24 cellular contexts compared by ENCODE assay signal in the genomic region with DNA sequence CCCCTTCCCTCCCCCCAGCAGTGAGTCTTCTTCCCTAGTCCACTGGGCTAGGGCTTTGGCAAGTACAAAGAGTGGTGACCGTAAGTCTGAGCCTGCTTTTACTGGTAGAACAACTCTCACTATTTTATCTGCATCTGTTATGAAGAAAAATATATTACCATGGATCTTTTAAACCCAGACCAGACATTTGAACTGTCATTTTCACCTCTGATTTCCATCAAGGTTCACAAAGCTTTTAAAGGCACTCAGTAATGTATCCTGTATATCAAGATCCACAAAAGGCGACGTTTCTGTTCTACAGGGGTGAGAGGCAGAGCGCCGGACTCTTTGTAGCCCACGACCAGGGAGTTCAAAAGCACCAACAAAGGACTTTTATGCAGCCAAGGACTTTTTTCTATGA.
"Had no signal": no experiment of that assay in that cellular context is flagged by ENCODE, and none has a peak within 500 bp of the region (broad histone marks: within the 10 kb centered on the region; RNA-seq: fewer than 3 reads in every experiment).

No MANE protein-coding gene starts in this region.

- H3K9me3 ChIP-seq: heart right ventricle, left lung, lower lobe of right lung, ovary, right atrium auricular region, right lobe of liver, stomach, testis, thyroid gland, transverse colon, upper lobe of left lung, vagina had no signal

- H3K4me3 ChIP-seq: heart right ventricle, hepatocyte, left lung, lower lobe of right lung, ovary, right atrium auricular region, right lobe of liver, stomach, testis, thyroid gland, transverse colon, upper lobe of left lung, vagina had no signal

- H3K27me3 ChIP-seq: heart right ventricle, hepatocyte, left lung, ovary, right atrium auricular region, right lobe of liver, stomach, testis, thyroid gland, transverse colon, upper lobe of left lung, vagina had no signal

- DNase-seq: heart right ventricle; kidney glomerular epithelial cell; left cardiac atrium; left lung; lower lobe of right lung; mammary epithelial cell; mesenchymal stem cell; naive thymus-derived CD8-positive, alpha-beta T cell; ovary; right lobe of liver; stimulated activated CD4-positive, alpha-beta T cell treated with anti-CD3 and anti-CD28 coated beads, Interleukin-12 subunit alpha, Interleukin-12 subunit beta, amount 100 ng/mL, for 4 hours; stimulated activated CD4-positive, alpha-beta T cell treated with anti-CD3 and anti-CD28 coated beads, Interleukin-15, amount 100 ng/mL, for 24 hours; stimulated activated CD4-positive, alpha-beta T cell treated with anti-CD3 and anti-CD28 coated beads, Interleukin-2, amount 100 ng/mL, for 24 hours; stimulated activated CD4-positive, alpha-beta T cell treated with anti-CD3 and anti-CD28 coated beads, Interleukin-4, amount 100 ng/mL, for 1 hour; stimulated activated naive B cell treated with anti-CD40 and anti-IgM and Interleukin-4, amounts not matched to agents 10 μg/mL and 1 μg/mL and 100 μg/mL, for 72 hours; stimulated activated naive CD8-positive, alpha-beta T cell treated with anti-CD3 and anti-CD28 coated beads, Interleukin-15, Interleukin-2, amounts not matched to agents 100 U/mL and 50 U/mL, for 24 hours; stomach; testis; thyroid gland; transverse colon; upper lobe of left lung had no signal

- ATAC-seq: heart right ventricle; left cardiac atrium; left lung; lower lobe of right lung; naive thymus-derived CD8-positive, alpha-beta T cell; right lobe of liver; stimulated activated naive B cell treated with anti-CD40 and anti-IgM and Interleukin-4, amounts not matched to agents 10 μg/mL and 1 μg/mL and 100 μg/mL, for 72 hours; stimulated activated naive CD8-positive, alpha-beta T cell treated with anti-CD3 and anti-CD28 coated beads, Interleukin-15, Interleukin-2, amounts not matched to agents 100 U/mL and 50 U/mL, for 24 hours had no signal

- H3K4me2 ChIP-seq: hepatocyte had no signal

- H3K4me1 ChIP-seq: heart right ventricle, left lung, lower lobe of right lung, right atrium auricular region, stomach, testis, thyroid gland, transverse colon, upper lobe of left lung, vagina had no signal

- H3K36me3 ChIP-seq: heart right ventricle, left lung, lower lobe of right lung, ovary, right atrium auricular region, right lobe of liver, stomach, thyroid gland, transverse colon, upper lobe of left lung, vagina had no signal

- H2AFZ ChIP-seq: hepatocyte had no signal

- H3K27ac ChIP-seq: heart right ventricle, hepatocyte, left lung, lower lobe of right lung, ovary, right atrium auricular region, right lobe of liver, stomach, testis, thyroid gland, transverse colon, upper lobe of left lung, vagina had no signal

- H3K79me2 ChIP-seq: hepatocyte had no signal
